1 cellular context compared by ENCODE assay signal in the genomic region with DNA sequence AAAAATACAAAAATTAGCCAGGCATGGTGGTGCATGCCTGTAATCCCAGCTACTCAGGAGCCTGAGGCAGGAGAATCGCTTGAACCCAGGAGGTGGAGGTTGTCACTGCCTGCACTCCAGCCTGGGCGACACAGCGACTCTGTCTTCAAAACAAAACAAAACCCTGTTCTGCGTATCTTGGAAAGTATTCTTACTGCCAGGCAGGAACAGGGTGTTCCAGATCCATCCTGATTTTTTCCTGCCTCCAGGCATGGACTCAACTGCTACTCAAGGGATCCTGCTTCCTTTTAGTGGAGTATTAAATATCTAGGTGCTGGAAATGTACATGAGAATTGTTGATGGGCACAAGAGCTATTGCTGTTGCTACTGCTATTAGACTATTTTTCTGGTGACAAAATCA.
TF ChIP-seq lines count a peak whose summit lies in the region.

No MANE protein-coding gene starts in this region.

TF ChIP-seq in HepG2, 621 proteins besides CTCF, POLR2A, EP300 and RAD21:
- TF ChIP-seq, protein P1, sequence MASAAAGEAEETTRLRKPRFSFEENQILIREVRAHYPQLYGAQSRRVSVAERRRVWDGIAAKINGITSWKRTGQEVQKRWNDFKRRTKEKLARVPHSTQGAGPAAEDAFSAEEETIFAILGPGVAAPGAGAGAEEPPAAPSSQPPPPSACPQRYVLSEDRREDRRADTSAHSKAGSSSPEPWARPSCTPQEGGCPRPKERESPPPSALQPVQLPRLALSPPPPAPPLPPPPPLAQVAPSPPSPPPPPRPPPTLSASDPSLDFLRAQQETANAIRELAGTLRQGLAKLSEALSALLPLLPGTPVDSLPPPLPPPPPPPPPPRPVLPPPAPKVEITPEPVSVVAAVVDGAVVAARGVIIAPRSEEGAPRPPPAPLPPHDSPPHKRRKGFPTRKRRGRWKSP (CRISPR knock-in tag; IDR thresholded peaks at IDR 0.05): no peak
- TF ChIP-seq RBM22 (optimal IDR thresholded peaks at IDR 0.05; ENCODE audit: low read length) (peak; percentile 53), POLR2G (IDR thresholded peaks at IDR 0.05; ENCODE audit: low read depth, low read length) (0 out of 2 replicates have a peak, but pooled peaks have one; percentile 38)
